ENCODE assay signal across 8 cellular contexts in the genomic region with DNA sequence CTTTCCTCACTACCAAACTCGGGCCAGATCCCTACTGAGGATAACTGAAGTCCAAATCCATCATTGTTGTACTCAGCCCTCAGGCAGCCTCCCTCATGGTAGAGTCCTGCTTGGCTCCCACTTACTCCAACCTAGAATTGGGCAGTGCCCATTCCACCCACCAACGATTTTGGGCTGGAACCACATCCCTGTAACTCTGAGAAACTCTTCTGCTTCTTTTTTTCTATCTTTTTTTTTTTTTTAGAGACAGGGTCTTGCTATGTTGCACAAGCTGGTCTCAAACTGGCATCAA. TPM values are rescaled to one million over a fixed set of nuclear protein-coding genes. Genes with fewer than 3 reads are reported as not detected.
DNase-seq lines count a peak whose midpoint lies in the region; ATAC-seq and TF ChIP-seq lines count a peak whose summit lies in the region.

No MANE protein-coding gene starts in this region.

- TF ChIP-seq CTCF in suprapubic skin (IDR thresholded peaks at IDR 0.05) (no peak), GM13976 (IDR thresholded peaks at IDR 0.05; ENCODE audit: borderline replicate concordance, control extremely low read depth, extremely low read depth, insufficient read depth, missing control alignments) (no peak)

- CTCF ChIA-PET in activated CD4-positive, alpha-beta T cell treated with anti-CD3 and anti-CD28 coated beads for 36 hours (lab: Charles Lee): interaction anchor here (0.5 to 1.2 kb wide), 2 partner anchors 42 to 222 kb away, joined by 3 to 5 read pairs; a partner anchor contains a TSS

- no peak for ATAC-seq in activated CD4-positive, alpha-beta T cell treated with anti-CD3 and anti-CD28 coated beads for 36 hours
- no peak for ATAC-seq in activated naive CD8-positive, alpha-beta T cell treated with anti-CD3 and anti-CD28 coated beads, Interleukin-2, amount 50 U/mL, for 24 hours

- in situ Hi-C loops in GM13976 (cut with MboI; ENCODE audit: low sequenced_read_pairs, unreplicated experiment): no loop called here

- WGBS in suprapubic skin: 8% methylated on average over 2 of the region's 2 CpGs

- peak overlapping the region; percentile 76 for H3K4me3 ChIP-seq in suprapubic skin

- no peak for DNase-seq in activated CD4-positive, alpha-beta T cell treated with anti-CD3 and anti-CD28 coated beads for 36 hours
- no peak for DNase-seq in activated CD4-positive, alpha-beta T cell treated with anti-CD3 and anti-CD28 coated beads, Interleukin-2, amount 50 U/mL, for 1 hour
- DNase-seq in activated naive CD8-positive, alpha-beta T cell treated with anti-CD3 and anti-CD28 coated beads, Interleukin-2, amount 50 U/mL, for 24 hours: no peak
- DNase-seq in suprapubic skin (ENCODE audit: low spot score in 2 of 2): no peak
- no peak for DNase-seq in GDM1 (lab: John Stamatoyannopoulos, UW)
- no peak for DNase-seq in GM13976 (ENCODE audit: low spot score)
- DNase-seq in CD1c-positive myeloid dendritic cell (ENCODE audit: extremely low spot score): no peak

- H3K27ac Mint-ChIP-seq in activated CD4-positive, alpha-beta T cell treated with anti-CD3 and anti-CD28 coated beads for 36 hours: peak overlapping the region; percentile 86
- peak overlapping the region; percentile 84 for H3K27ac Mint-ChIP-seq in activated naive CD8-positive, alpha-beta T cell treated with anti-CD3 and anti-CD28 coated beads, Interleukin-2, amount 50 U/mL, for 24 hours

- H3K4me1 ChIP-seq in suprapubic skin: peaks cover 23% of the 10 kb centered on the region

- POLR2A ChIA-PET in activated CD4-positive, alpha-beta T cell treated with anti-CD3 and anti-CD28 coated beads for 36 hours (lab: Charles Lee): no interaction called here

- H3K27ac ChIP-seq in layer of hippocampus (ENCODE audit: low read depth, low read length): peak overlapping the region; percentile 96
- peak overlapping the region; percentile 89 for H3K27ac ChIP-seq in suprapubic skin

- H3K27me3 ChIP-seq in layer of hippocampus (ENCODE audit: control insufficient read depth, insufficient read depth, low read length) (no peaks in the 10 kb centered on the region), suprapubic skin (no peaks in the 10 kb centered on the region)

- no peaks in the 10 kb centered on the region for H3K9me3 Mint-ChIP-seq in activated CD4-positive, alpha-beta T cell treated with anti-CD3 and anti-CD28 coated beads for 36 hours (ENCODE audit: low read depth)
- H3K9me3 Mint-ChIP-seq in activated naive CD8-positive, alpha-beta T cell treated with anti-CD3 and anti-CD28 coated beads, Interleukin-2, amount 50 U/mL, for 24 hours: no peaks in the 10 kb centered on the region

- TF ChIP-seq POLR2A in suprapubic skin (IDR thresholded peaks at IDR 0.05): no peak

- no peaks in the 10 kb centered on the region for H3K27me3 Mint-ChIP-seq in activated CD4-positive, alpha-beta T cell treated with anti-CD3 and anti-CD28 coated beads for 36 hours
- no peaks in the 10 kb centered on the region for H3K27me3 Mint-ChIP-seq in activated naive CD8-positive, alpha-beta T cell treated with anti-CD3 and anti-CD28 coated beads, Interleukin-2, amount 50 U/mL, for 24 hours

- H3K36me3 Mint-ChIP-seq in activated CD4-positive, alpha-beta T cell treated with anti-CD3 and anti-CD28 coated beads for 36 hours (ENCODE audit: low read depth): peaks cover 38% of the 10 kb centered on the region
- H3K36me3 Mint-ChIP-seq in activated naive CD8-positive, alpha-beta T cell treated with anti-CD3 and anti-CD28 coated beads, Interleukin-2, amount 50 U/mL, for 24 hours (ENCODE audit: low read depth): peaks cover 38% of the 10 kb centered on the region

- no peaks in the 10 kb centered on the region for H3K9me3 ChIP-seq in suprapubic skin

- peaks cover 39% of the 10 kb centered on the region for H3K36me3 ChIP-seq in suprapubic skin

- TF ChIP-seq EP300 in suprapubic skin (IDR thresholded peaks at IDR 0.05): no peak

- peak overlapping the region; percentile 95 for H3K4me3 Mint-ChIP-seq in activated CD4-positive, alpha-beta T cell treated with anti-CD3 and anti-CD28 coated beads for 36 hours
- H3K4me3 Mint-ChIP-seq in activated naive CD8-positive, alpha-beta T cell treated with anti-CD3 and anti-CD28 coated beads, Interleukin-2, amount 50 U/mL, for 24 hours: peak overlapping the region; percentile 98

- intact Hi-C loops in activated CD4-positive, alpha-beta T cell treated with anti-CD3 and anti-CD28 coated beads for 36 hours (cut with DNase I, micrococcal nuclease): no loop called here

- peaks cover 31% of the 10 kb centered on the region for H3K4me1 Mint-ChIP-seq in activated CD4-positive, alpha-beta T cell treated with anti-CD3 and anti-CD28 coated beads for 36 hours
- H3K4me1 Mint-ChIP-seq in activated naive CD8-positive, alpha-beta T cell treated with anti-CD3 and anti-CD28 coated beads, Interleukin-2, amount 50 U/mL, for 24 hours: peaks cover 36% of the 10 kb centered on the region

RNA-seq across cellular contexts. Expression of a gene that starts 1.2 kb away (rescaled TPM):
- total RNA-seq in activated CD4-positive, alpha-beta T cell treated with anti-CD3 and anti-CD28 coated beads for 36 hours: 10 to 100 TPM; 76.8 to 77.8 TPM
- total RNA-seq in suprapubic skin: 10 to 100 TPM; 56.7 to 68.8 (median 62.1) TPM

RNA-seq across cellular contexts. Expression of a gene that starts 6.3 kb away (rescaled TPM):
- 100 to 1,000 TPM in 1 of 2 experiments, 10 to 100 TPM in 1; 84.7 to 111 TPM for total RNA-seq in activated CD4-positive, alpha-beta T cell treated with anti-CD3 and anti-CD28 coated beads for 36 hours
- total RNA-seq in suprapubic skin: 10 to 100 TPM; 64.5 to 81.3 (median 73.1) TPM

RNA-seq across cellular contexts. Expression of a gene that starts 41.8 kb away (rescaled TPM):
- total RNA-seq in activated CD4-positive, alpha-beta T cell treated with anti-CD3 and anti-CD28 coated beads for 36 hours: 10 to 100 TPM in 1 of 2 experiments, 1 to 10 TPM in 1; 9.0 to 10.7 TPM
- 10 to 100 TPM in 1 of 4 donors, 1 to 10 TPM in 3; 5.3 to 11.2 (median 6.0) TPM for total RNA-seq in suprapubic skin

RNA-seq across cellular contexts. Expression of a gene that starts 47.0 kb away (rescaled TPM):
- total RNA-seq in activated CD4-positive, alpha-beta T cell treated with anti-CD3 and anti-CD28 coated beads for 36 hours: 10 to 100 TPM; 58.7 to 69.5 TPM
- 10 to 100 TPM; 42.9 to 50.0 (median 44.6) TPM for total RNA-seq in suprapubic skin
